In genomic region chr9:137578518-137579258, GRCh38 we compare ENCODE assay signal across 8 cellular contexts. TPM values are rescaled to one million over a fixed set of nuclear protein-coding genes. Genes with fewer than 3 reads are reported as not detected.
DNase-seq lines count a peak whose midpoint lies in the region; ATAC-seq and TF ChIP-seq lines count a peak whose summit lies in the region.

Gene DPH7 (minus strand): TSS chr9:137578925. CDS start chr9:137578777, 148 bp downstream.

- H3K27ac ChIP-seq in coronary artery = peak within 1 kb of the TSS; percentile 58 to 92

- H3K36me3 ChIP-seq in BJ (ENCODE audit: control insufficient read depth, insufficient read depth, low read length) = peaks cover 30% of the 10 kb centered on the region

- CTCF ChIA-PET in BJ (lab: Yijun Ruan, JAX) = interaction anchor here (0.7 to 1.9 kb wide), 10 partner anchors 9 to 51 kb away, joined by 3 to 26 read pairs (median 3); no protein-coding TSS in a partner anchor

- TF ChIP-seq POLR2A in GM19193 (IDR thresholded peaks at IDR 0.05; ENCODE audit: extremely low read depth, insufficient read depth, insufficient read length) = peak; percentile 87

- DNase-seq in BJ (ENCODE audit: low read depth) (no peak), NCI-H510A treated with DMSO at 0.1 percent for 48 hours (lab: John Stamatoyannopoulos, UW) (peak; percentile 89), coronary artery (ENCODE audit: low spot score) (peak; percentile 94), left kidney (ENCODE audit: low read depth, low spot score) (peak; percentile 98)
- DNase-seq in activated CD4-positive, alpha-beta T cell treated with anti-CD3 and anti-CD28 coated beads for 48 hours = peak; percentile 98
- DNase-seq in stimulated activated CD4-positive, alpha-beta T cell treated with anti-CD3 and anti-CD28 coated beads, Interleukin-2, amount 100 ng/mL, for 24 hours = peak; percentile 99

- H3K27me3 ChIP-seq in BJ (ENCODE audit: control insufficient read depth, insufficient read depth, low read length) = no peaks in the 10 kb centered on the region

- ATAC-seq in HG03439 (IDR thresholded peaks at IDR 0.05; ENCODE audit: unreplicated experiment) = peak; percentile 81

- POLR2A ChIA-PET in BJ (lab: Charles Lee) = no interaction called here

- H3K4me3 ChIP-seq in BJ (ENCODE audit: low read depth, low read length) = peak within 1 kb of the TSS; percentile 91
- H3K4me3 ChIP-seq in coronary artery = peak within 1 kb of the TSS; percentile 98

- TF ChIP-seq CTCF in BJ (IDR thresholded peaks at IDR 0.05; ENCODE audit: insufficient read depth, low read depth, low read length) (peak; percentile 92), coronary artery (IDR thresholded peaks at IDR 0.05) (peak; percentile 94)

RNA-seq across cellular contexts. Expression of gene DPH7, which starts in this region (rescaled TPM):
- 21.1 and 29.4 TPM in 2 replicates for polyA plus RNA-seq in BJ (2011; rRNA removed)
- polyA minus RNA-seq in BJ (2011; rRNA and poly(A)+ RNA removed) = 9.0 and 15.6 TPM in 2 replicates
